ENCODE assay signal across 12 cellular contexts in genomic region chr18:24923138-24923537, GRCh38.
DNase-seq lines count a peak whose midpoint lies in the region; ATAC-seq and TF ChIP-seq lines count a peak whose summit lies in the region.
"Had no signal": no experiment of that assay in that cellular context is flagged by ENCODE, and none has a peak within 500 bp of the region (broad histone marks: within the 10 kb centered on the region; RNA-seq: fewer than 3 reads in every experiment).

No MANE protein-coding gene starts in this region.

- in situ Hi-C loops in gastrocnemius medialis (cut with MboI; ENCODE audit: low sequenced_read_pairs in 4 of 4), result no loop called here

- no peaks in the 10 kb centered on the region for H3K36me3 Mint-ChIP-seq in activated T-cell treated with anti-CD3 and anti-CD28 coated beads, Interleukin-2, amount 50 U/mL, for 72 hours (ENCODE audit: insufficient read depth in 2 of 2)

- H2AFZ ChIP-seq in OCI-LY1 (ENCODE audit: low read length), result no peak overlapping the region
- no peak overlapping the region for H2AFZ ChIP-seq in hepatocyte

- TF ChIP-seq CTCF in OCI-LY1 (IDR thresholded peaks at IDR 0.05; ENCODE audit: low read length), result no peak
- TF ChIP-seq CTCF in gastrocnemius medialis (IDR thresholded peaks at IDR 0.05 in 4 of 5, conservative IDR thresholded peaks at IDR 0.05 in 1 of 5), result no peak
- no peak for TF ChIP-seq CTCF in hepatocyte (IDR thresholded peaks at IDR 0.05; ENCODE audit: poor library complexity)

- no peak overlapping the region for H3K27ac Mint-ChIP-seq in activated T-cell treated with anti-CD3 and anti-CD28 coated beads, Interleukin-2, amount 50 U/mL, for 72 hours

- H3K4me2 ChIP-seq in OCI-LY1 (ENCODE audit: low read length) (peak overlapping the region; percentile 38), hepatocyte (no peak overlapping the region)

- H3K4me3 Mint-ChIP-seq in activated T-cell treated with anti-CD3 and anti-CD28 coated beads, Interleukin-2, amount 50 U/mL, for 72 hours, result no peak overlapping the region

- H3K27me3 ChIP-seq in OCI-LY1 (ENCODE audit: insufficient read depth, low read length) (no peaks in the 10 kb centered on the region), gastrocnemius medialis (no peaks in the 10 kb centered on the region), hepatocyte (peaks cover 13% of the 10 kb centered on the region)
- H3K27me3 ChIP-seq: BLaER1 treated with 17β-estradiol and CSF1 and Interleukin-3, amounts not matched to agents 10 nM and 100 nM had no signal

- no peaks in the 10 kb centered on the region for H3K27me3 Mint-ChIP-seq in activated T-cell treated with anti-CD3 and anti-CD28 coated beads, Interleukin-2, amount 50 U/mL, for 72 hours (ENCODE audit: low read depth)

- 91% methylated on average over 1 of the region's 1 CpG for WGBS in hepatocyte (ENCODE audit: low lambda C conversion rate, missing lambda C conversion rate)

- DNase-seq in gastrocnemius medialis (no peak), hepatocyte (ENCODE audit: low spot score) (no peak), DMS153 treated with DMSO at 0.1 percent for 48 hours (lab: John Stamatoyannopoulos, UW; ENCODE audit: unreplicated experiment) (no peak)
- DNase-seq in activated T-cell treated with anti-CD3 and anti-CD28 coated beads, Interleukin-2, amount 50 U/mL, for 72 hours, result no peak
- DNase-seq: GF-D8, NCI-H1048, NCI-H69 had no signal

- H3K9me2 ChIP-seq in OCI-LY1 (ENCODE audit: low read depth, low read length) (no peaks in the 10 kb centered on the region), hepatocyte (replicated peaks; ENCODE audit: insufficient read depth) (no peaks in the 10 kb centered on the region)

- H3K9me3 ChIP-seq in OCI-LY1 (ENCODE audit: low read length) (0 out of 2 replicates have a peak, but pooled peaks cover 2% of the 10 kb centered on the region), gastrocnemius medialis (no peaks in the 10 kb centered on the region), hepatocyte (ENCODE audit: low read depth) (no peaks in the 10 kb centered on the region)
- H3K9me3 ChIP-seq: BLaER1 treated with 17β-estradiol and CSF1 and Interleukin-3, amounts not matched to agents 10 nM and 100 nM had no signal

- H3K79me2 ChIP-seq in OCI-LY1 (ENCODE audit: insufficient read depth, low read length) (no peaks in the 10 kb centered on the region), hepatocyte (no peaks in the 10 kb centered on the region)

- H3F3A ChIP-seq in OCI-LY1 (ENCODE audit: insufficient read depth, low read length), result no peaks in the 10 kb centered on the region

- peak; percentile 90 for ATAC-seq in GM18520 (IDR thresholded peaks at IDR 0.05; ENCODE audit: unreplicated experiment)
- ATAC-seq in GM21390 (IDR thresholded peaks at IDR 0.05; ENCODE audit: unreplicated experiment), result peak; percentile 91
- ATAC-seq in HG02981 (IDR thresholded peaks at IDR 0.05; ENCODE audit: unreplicated experiment), result peak; percentile 84
- ATAC-seq in gastrocnemius medialis, result no peak
- no peak for ATAC-seq in activated T-cell treated with anti-CD3 and anti-CD28 coated beads, Interleukin-2, amount 50 U/mL, for 72 hours (replicated peaks in 1 of 2)

- H3K36me3 ChIP-seq in OCI-LY1 (ENCODE audit: insufficient read depth, low read length), result no peaks in the 10 kb centered on the region
- H3K36me3 ChIP-seq in gastrocnemius medialis, result no peaks in the 10 kb centered on the region
- no peaks in the 10 kb centered on the region for H3K36me3 ChIP-seq in hepatocyte (replicated peaks; ENCODE audit: insufficient read depth, low read depth)
- H3K36me3 ChIP-seq: BLaER1 treated with 17β-estradiol and CSF1 and Interleukin-3, amounts not matched to agents 10 nM and 100 nM had no signal

- H3K4me1 ChIP-seq in OCI-LY1 (ENCODE audit: insufficient read depth, low read length, severe bottlenecking) (peaks cover 53% of the 10 kb centered on the region), gastrocnemius medialis (peaks cover under 1 to 3% of the 10 kb centered on the region in 2 donors), hepatocyte (ENCODE audit: insufficient read depth) (no peaks in the 10 kb centered on the region)

- H3K27ac ChIP-seq in OCI-LY1 (ENCODE audit: low read depth, low read length, poor library complexity, severe bottlenecking) (peak overlapping the region; percentile 74), gastrocnemius medialis (no peak overlapping the region), hepatocyte (no peak overlapping the region)
- H3K27ac ChIP-seq: BLaER1 treated with 17β-estradiol and CSF1 and Interleukin-3, amounts not matched to agents 10 nM and 100 nM had no signal

- no peaks in the 10 kb centered on the region for H3K4me1 Mint-ChIP-seq in activated T-cell treated with anti-CD3 and anti-CD28 coated beads, Interleukin-2, amount 50 U/mL, for 72 hours (ENCODE audit: low read depth)

- no peak for TF ChIP-seq POLR2A in gastrocnemius medialis (IDR thresholded peaks at IDR 0.05)

- H4K20me1 ChIP-seq in OCI-LY1 (ENCODE audit: insufficient read depth, low read length) (no peaks in the 10 kb centered on the region), hepatocyte (ENCODE audit: insufficient read depth, poor library complexity, severe bottlenecking) (no peaks in the 10 kb centered on the region)
- H4K20me1 ChIP-seq: BLaER1 treated with 17β-estradiol and CSF1 and Interleukin-3, amounts not matched to agents 10 nM and 100 nM had no signal

- H3K9ac ChIP-seq in OCI-LY1 (ENCODE audit: low read length), result no peak overlapping the region
- H3K9ac ChIP-seq: BLaER1 treated with 17β-estradiol and CSF1 and Interleukin-3, amounts not matched to agents 10 nM and 100 nM had no signal

- H3K9me3 Mint-ChIP-seq in activated T-cell treated with anti-CD3 and anti-CD28 coated beads, Interleukin-2, amount 50 U/mL, for 72 hours, result no peaks in the 10 kb centered on the region

- no peak overlapping the region for H3K4me3 ChIP-seq in OCI-LY1 (ENCODE audit: low read depth, low read length, poor library complexity, severe bottlenecking)
- no peak overlapping the region for H3K4me3 ChIP-seq in gastrocnemius medialis
- H3K4me3 ChIP-seq in hepatocyte, result no peak overlapping the region
- H3K4me3 ChIP-seq: BLaER1 treated with 17β-estradiol and CSF1 and Interleukin-3, amounts not matched to agents 10 nM and 100 nM had no signal

- intact Hi-C loops in gastrocnemius medialis (cut with DNase I; ENCODE audit: low total_unique reads), result no loop called here

Comparison
In these comparisons a context has a peak if more than half of its experiments do, and no peak if none do; other contexts are left out.
1. ATAC-seq: peak in GM18520 (single experiment), GM21390 (single experiment) and HG02981 (single experiment); none in gastrocnemius medialis (0 of 2) and activated T-cell treated with anti-CD3 and anti-CD28 coated beads, Interleukin-2, amount 50 U/mL, for 72 hours (0 of 2).